In the genomic region with DNA sequence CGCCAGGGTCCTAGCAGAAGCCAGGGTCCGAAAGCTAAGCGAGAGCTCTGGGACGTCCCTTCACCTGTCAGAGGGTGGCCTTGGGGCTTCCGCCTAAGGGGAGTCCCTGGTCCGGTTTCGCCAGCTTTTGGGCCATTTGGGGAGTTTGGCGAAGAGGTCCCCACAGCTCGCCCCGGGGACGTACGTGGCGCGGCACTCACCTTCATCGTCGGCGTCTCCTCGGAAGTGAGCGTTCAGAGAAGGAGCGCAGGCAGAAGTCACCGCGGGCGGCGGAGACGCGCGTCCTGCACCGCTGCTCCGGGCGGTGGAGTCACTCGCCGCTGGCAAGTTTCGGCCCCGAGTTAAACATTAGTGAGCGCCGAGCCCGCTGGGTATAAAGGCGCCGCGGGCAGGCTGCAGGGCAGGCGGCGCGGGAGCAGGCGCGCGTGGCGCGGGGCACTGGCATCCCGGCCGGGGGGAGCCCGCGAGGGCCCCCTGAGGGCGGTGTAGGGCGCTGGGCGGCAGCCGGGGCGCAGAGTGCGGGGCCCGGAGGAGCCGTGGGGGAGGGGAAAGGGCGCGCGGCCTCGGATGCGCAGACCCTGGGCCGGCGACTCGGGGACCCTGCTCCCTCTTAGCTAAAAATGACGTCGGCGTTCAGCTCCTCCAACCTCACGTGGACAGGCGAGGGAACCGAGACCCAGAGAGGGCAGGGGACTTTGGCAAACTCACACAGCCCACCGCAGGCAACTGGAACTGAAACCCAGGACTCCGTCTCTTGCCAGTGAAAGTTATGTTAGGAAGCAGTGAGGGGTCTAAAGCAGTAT, we compare ENCODE assay signal across 1 cellular context.
TF ChIP-seq lines count a peak whose summit lies in the region.

Gene DPP4, minus strand, starts transcription at position 440 of the 803 bp plus-strand sequence. Its CDS starts 234 bp downstream, at position 206.

TF ChIP-seq in HCT116, 20 proteins besides CTCF, POLR2A, EP300 and RAD21 (continued from another document):
- TF ChIP-seq REST (IDR thresholded peaks at IDR 0.05; ENCODE audit: low read depth) (no peak), TCF7L2 (IDR thresholded peaks at IDR 0.05; ENCODE audit: borderline replicate concordance, extremely low read depth, insufficient read depth, insufficient read length) (peak; percentile 87), ATF3 (IDR thresholded peaks at IDR 0.05) (no peak)
